Comparison of ENCODE assay signal across 17 cellular contexts in genomic region chr12:46468813-46469212, GRCh38.
"Had no signal": no experiment of that assay in that cellular context is flagged by ENCODE, and none has a peak within 500 bp of the region (broad histone marks: within the 10 kb centered on the region; RNA-seq: fewer than 3 reads in every experiment).

No MANE protein-coding gene starts in this region.

- H3K9me3 ChIP-seq: esophagus muscularis mucosa, gastroesophageal sphincter, neutrophil, testis, tibial nerve had no signal

- H3K27ac ChIP-seq: dorsolateral prefrontal cortex, esophagus muscularis mucosa, gastroesophageal sphincter, hepatocyte, neutrophil, testis, tibial nerve had no signal

- ATAC-seq: gastroesophageal sphincter; naive thymus-derived CD4-positive, alpha-beta T cell had no signal

- H3K9me3 Mint-ChIP-seq: nephron progenitor cell; stimulated activated naive CD8-positive, alpha-beta T cell treated with anti-CD3 and anti-CD28 coated beads, Interleukin-15, Interleukin-2, amounts not matched to agents 100 ng/mL and 50 ng/mL, for 24 hours had no signal

- DNase-seq: central memory CD4-positive, alpha-beta T cell; dorsolateral prefrontal cortex; effector CD8-positive, alpha-beta T cell; glutamatergic neuron; kidney; naive thymus-derived CD4-positive, alpha-beta T cell; nephron progenitor cell; stimulated activated CD4-positive, alpha-beta T cell treated with anti-CD3 and anti-CD28 coated beads, Interleukin-2, amount 100 ng/mL, for 48 hours; testis had no signal

- H3K27me3 ChIP-seq: dorsolateral prefrontal cortex, esophagus muscularis mucosa, gastroesophageal sphincter, hepatocyte, neutrophil, testis, tibial nerve had no signal

- H3K4me3 ChIP-seq: coronary artery, dorsolateral prefrontal cortex, esophagus muscularis mucosa, gastroesophageal sphincter, hepatocyte, smooth muscle cell, testis, tibial nerve had no signal

- H3K36me3 ChIP-seq: esophagus muscularis mucosa, gastroesophageal sphincter, neutrophil, tibial nerve had no signal

- H3K27me3 Mint-ChIP-seq: naive thymus-derived CD4-positive, alpha-beta T cell; stimulated activated naive CD8-positive, alpha-beta T cell treated with anti-CD3 and anti-CD28 coated beads, Interleukin-15, Interleukin-2, amounts not matched to agents 100 ng/mL and 50 ng/mL, for 24 hours had no signal

- H3K4me3 Mint-ChIP-seq: naive thymus-derived CD4-positive, alpha-beta T cell; nephron progenitor cell; stimulated activated naive CD8-positive, alpha-beta T cell treated with anti-CD3 and anti-CD28 coated beads, Interleukin-15, Interleukin-2, amounts not matched to agents 100 ng/mL and 50 ng/mL, for 24 hours had no signal

- H3K27ac Mint-ChIP-seq: nephron progenitor cell had no signal
